Comparison of ENCODE assay signal across 9 cellular contexts in the genomic region with DNA sequence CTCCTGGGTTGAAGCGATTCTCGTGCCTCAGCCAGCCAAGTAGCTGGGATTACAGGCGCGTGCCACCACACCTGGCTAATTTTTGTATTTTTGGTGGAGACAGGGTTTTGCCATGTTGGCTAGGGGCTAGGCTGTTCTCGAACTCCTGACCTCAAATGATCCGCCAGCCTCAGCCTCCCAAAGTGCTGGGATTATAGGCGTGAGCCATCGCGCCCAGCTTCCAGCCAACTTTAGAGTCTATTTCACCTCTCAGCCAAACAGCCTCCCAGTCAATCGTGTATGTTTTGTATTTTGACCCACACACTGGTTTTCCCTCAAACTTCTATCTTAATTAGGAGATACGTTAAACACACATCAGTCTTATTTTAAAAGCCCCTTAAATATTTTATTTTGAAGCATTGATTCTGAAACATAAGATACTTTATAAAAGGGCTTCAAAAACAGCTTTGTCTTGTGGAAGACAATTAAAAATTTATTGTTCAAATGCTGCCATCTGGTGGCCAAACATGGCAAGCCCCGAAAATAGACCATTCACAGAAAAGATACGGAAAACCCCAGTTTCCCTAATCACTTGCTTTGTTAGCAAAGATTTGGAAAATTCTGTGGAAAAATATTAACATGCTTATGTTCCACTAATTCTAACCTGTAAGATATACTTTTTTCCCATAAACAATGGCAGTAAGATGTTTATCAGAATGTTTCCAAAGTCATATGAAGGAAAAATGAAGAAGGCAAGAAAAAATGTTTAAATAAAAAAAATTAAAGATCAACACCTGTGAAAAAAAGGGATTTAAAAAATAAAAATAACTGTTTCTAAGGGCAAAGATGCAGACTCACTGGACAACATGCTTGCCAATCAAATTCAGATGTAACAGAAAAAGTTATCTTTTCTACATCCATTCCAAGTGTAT. TPM values are rescaled to one million over a fixed set of nuclear protein-coding genes. Genes with fewer than 3 reads are reported as not detected.
DNase-seq lines count a peak whose midpoint lies in the region; TF ChIP-seq lines count a peak whose summit lies in the region.
"Had no signal": no experiment of that assay in that cellular context is flagged by ENCODE, and none has a peak within 500 bp of the region (broad histone marks: within the 10 kb centered on the region; RNA-seq: fewer than 3 reads in every experiment).

No MANE protein-coding gene starts in this region.

- no peak overlapping the region for H3K4me3 Mint-ChIP-seq in activated T-cell treated with anti-CD3 and anti-CD28 coated beads, Interleukin-2, amount 50 U/mL, for 24 hours
- no peak overlapping the region for H3K4me3 Mint-ChIP-seq in activated T-helper 2 cell treated with anti-CD3 and anti-CD28 coated beads, Interferon-gamma antibody, Interleukin-2, Interleukin-4, amounts not matched to agents 10 μg/mL and 5 μg/mL and 100 μg/mL, durations not matched to agents 14 hours and 24 hours and 36 hours (ENCODE audit: low read depth)
- H3K4me3 Mint-ChIP-seq: stimulated activated naive CD8-positive, alpha-beta T cell treated with anti-CD3 and anti-CD28 coated beads, Interleukin-15, Interleukin-2, amounts not matched to agents 100 ng/mL and 50 ng/mL, for 24 hours had no signal

- H3K9me3 ChIP-seq in OCI-LY7 (ENCODE audit: low read length) = no peaks in the 10 kb centered on the region
- H3K9me3 ChIP-seq in vagina = no peaks in the 10 kb centered on the region

- DNase-seq in AG08396 (ENCODE audit: low spot score) = peak; percentile 53
- peak; percentile 54 for DNase-seq in GM13976 (ENCODE audit: low spot score)
- DNase-seq in OCI-LY7 (ENCODE audit: low spot score) = peak; percentile 64
- peak; percentile 58 for DNase-seq in activated T-cell treated with anti-CD3 and anti-CD28 coated beads, Interleukin-2, amount 50 U/mL, for 24 hours
- DNase-seq in fibroblast of the aortic adventitia (ENCODE audit: low read depth) = peak; percentile 71
- DNase-seq in occipital lobe (lab: John Stamatoyannopoulos, UW) = peak; percentile 4
- no peak for DNase-seq in vagina (ENCODE audit: extremely low spot score in 2 of 2)
- no peak for DNase-seq in activated T-helper 2 cell treated with anti-CD3 and anti-CD28 coated beads, Interferon-gamma antibody, Interleukin-2, Interleukin-4, amounts not matched to agents 10 μg/mL and 5 μg/mL and 100 μg/mL, durations not matched to agents 14 hours and 24 hours and 36 hours (ENCODE audit: low spot score)

- peaks cover 43% of the 10 kb centered on the region for H3K36me3 Mint-ChIP-seq in activated T-cell treated with anti-CD3 and anti-CD28 coated beads, Interleukin-2, amount 50 U/mL, for 24 hours (ENCODE audit: low read depth)
- peaks cover 12% of the 10 kb centered on the region for H3K36me3 Mint-ChIP-seq in activated T-helper 2 cell treated with anti-CD3 and anti-CD28 coated beads, Interferon-gamma antibody, Interleukin-2, Interleukin-4, amounts not matched to agents 10 μg/mL and 5 μg/mL and 100 μg/mL, durations not matched to agents 14 hours and 24 hours and 36 hours (ENCODE audit: low read depth)

- H3K27ac Mint-ChIP-seq in activated T-cell treated with anti-CD3 and anti-CD28 coated beads, Interleukin-2, amount 50 U/mL, for 24 hours = no peak overlapping the region
- H3K27ac Mint-ChIP-seq in activated T-helper 2 cell treated with anti-CD3 and anti-CD28 coated beads, Interferon-gamma antibody, Interleukin-2, Interleukin-4, amounts not matched to agents 10 μg/mL and 5 μg/mL and 100 μg/mL, durations not matched to agents 14 hours and 24 hours and 36 hours = no peak overlapping the region
- H3K27ac Mint-ChIP-seq: stimulated activated naive CD8-positive, alpha-beta T cell treated with anti-CD3 and anti-CD28 coated beads, Interleukin-15, Interleukin-2, amounts not matched to agents 100 ng/mL and 50 ng/mL, for 24 hours had no signal

- H3K27me3 ChIP-seq in vagina = no peaks in the 10 kb centered on the region

- H3K9me3 Mint-ChIP-seq in activated T-cell treated with anti-CD3 and anti-CD28 coated beads, Interleukin-2, amount 50 U/mL, for 24 hours = no peaks in the 10 kb centered on the region
- H3K9me3 Mint-ChIP-seq in activated T-helper 2 cell treated with anti-CD3 and anti-CD28 coated beads, Interferon-gamma antibody, Interleukin-2, Interleukin-4, amounts not matched to agents 10 μg/mL and 5 μg/mL and 100 μg/mL, durations not matched to agents 14 hours and 24 hours and 36 hours = no peaks in the 10 kb centered on the region
- H3K9me3 Mint-ChIP-seq: stimulated activated naive CD8-positive, alpha-beta T cell treated with anti-CD3 and anti-CD28 coated beads, Interleukin-15, Interleukin-2, amounts not matched to agents 100 ng/mL and 50 ng/mL, for 24 hours had no signal

- intact Hi-C loops in OCI-LY7 (cut with micrococcal nuclease; ENCODE audit: unreplicated experiment) (loop anchor here (1.0 to 10.0 kb wide), 6 partner anchors 134 to 590 kb away; no protein-coding TSS in a partner anchor), vagina (cut with DNase I) (no loop called here)
- intact Hi-C loops in activated T-helper 2 cell treated with anti-CD3 and anti-CD28 coated beads, Interferon-gamma antibody, Interleukin-2, Interleukin-4, amounts not matched to agents 10 μg/mL and 5 μg/mL and 100 μg/mL, durations not matched to agents 14 hours and 24 hours and 36 hours (cut with micrococcal nuclease) = loop anchor here (1.0 to 2.0 kb wide), 3 partner anchors 380 to 589 kb away; no protein-coding TSS in a partner anchor

- H3K36me3 ChIP-seq in OCI-LY7 (ENCODE audit: insufficient read depth, low read length) (peaks cover 19% of the 10 kb centered on the region), vagina (peaks cover 0 to 7% of the 10 kb centered on the region in 2 donors)

- H3K27me3 Mint-ChIP-seq in activated T-cell treated with anti-CD3 and anti-CD28 coated beads, Interleukin-2, amount 50 U/mL, for 24 hours = no peaks in the 10 kb centered on the region
- H3K27me3 Mint-ChIP-seq in activated T-helper 2 cell treated with anti-CD3 and anti-CD28 coated beads, Interferon-gamma antibody, Interleukin-2, Interleukin-4, amounts not matched to agents 10 μg/mL and 5 μg/mL and 100 μg/mL, durations not matched to agents 14 hours and 24 hours and 36 hours (ENCODE audit: low read depth) = no peaks in the 10 kb centered on the region
- H3K27me3 Mint-ChIP-seq: stimulated activated naive CD8-positive, alpha-beta T cell treated with anti-CD3 and anti-CD28 coated beads, Interleukin-15, Interleukin-2, amounts not matched to agents 100 ng/mL and 50 ng/mL, for 24 hours had no signal

- CTCF ChIA-PET in OCI-LY7 (lab: Charles Lee; ENCODE audit: unreplicated experiment) = no interaction called here

- BruUV-seq in OCI-LY7 (replicated peaks; lab: Mats Ljungman, UMichigan) = no TSS peak

- POLR2A ChIA-PET in OCI-LY7 (lab: Charles Lee) = interaction anchor here (1.3 to 1.4 kb wide), 2 partner anchors 386 to 416 kb away, joined by 4 read pairs; partner anchors contain the start of genes SMIM27 and TOPORS

- H3K27ac ChIP-seq in OCI-LY7 (ENCODE audit: low read depth, low read length, poor library complexity, severe bottlenecking) (no peak overlapping the region), vagina (no peak overlapping the region)

- TF ChIP-seq POLR2A in vagina (IDR thresholded peaks at IDR 0.05) = no peak

- peaks cover 2% of the 10 kb centered on the region for H3K4me1 Mint-ChIP-seq in activated T-cell treated with anti-CD3 and anti-CD28 coated beads, Interleukin-2, amount 50 U/mL, for 24 hours (ENCODE audit: low read depth)
- peaks cover 2% of the 10 kb centered on the region for H3K4me1 Mint-ChIP-seq in activated T-helper 2 cell treated with anti-CD3 and anti-CD28 coated beads, Interferon-gamma antibody, Interleukin-2, Interleukin-4, amounts not matched to agents 10 μg/mL and 5 μg/mL and 100 μg/mL, durations not matched to agents 14 hours and 24 hours and 36 hours (ENCODE audit: low read depth)

- H3K4me2 ChIP-seq in OCI-LY7 (ENCODE audit: low read length) = no peak overlapping the region

- H3K79me2 ChIP-seq in OCI-LY7 (ENCODE audit: insufficient read depth, low read depth, low read length) = no peaks in the 10 kb centered on the region

- no peaks in the 10 kb centered on the region; the same call in 1 of the 2 replicates for H4K20me1 ChIP-seq in OCI-LY7 (ENCODE audit: insufficient read depth, low read length)

- H3K4me3 ChIP-seq in OCI-LY7 (ENCODE audit: low read depth, low read length, poor library complexity, severe bottlenecking) (no peak overlapping the region), fibroblast of the aortic adventitia (ENCODE audit: low read depth, low read length) (no peak overlapping the region), vagina (no peak overlapping the region)

- peak; percentile 77 for TF ChIP-seq CTCF in GM13976 (IDR thresholded peaks at IDR 0.05; ENCODE audit: borderline replicate concordance, control extremely low read depth, extremely low read depth, insufficient read depth, missing control alignments)
- TF ChIP-seq CTCF in OCI-LY7 (conservative IDR thresholded peaks at IDR 0.05; ENCODE audit: low read length) = peak; percentile 98
- peak; percentile 79 for TF ChIP-seq CTCF in fibroblast of the aortic adventitia (IDR thresholded peaks at IDR 0.05; ENCODE audit: insufficient read depth, low read length)
- peak; percentile 66 to 95 (median 78) for TF ChIP-seq CTCF in vagina (IDR thresholded peaks at IDR 0.05)

- no peak overlapping the region for H2AFZ ChIP-seq in OCI-LY7 (ENCODE audit: low read length)

- in situ Hi-C loops in GM13976 (cut with MboI; ENCODE audit: low sequenced_read_pairs, unreplicated experiment) = loop anchor here (5.0 kb wide), 1 partner anchor 386 kb away; no protein-coding TSS in a partner anchor

- no peaks in the 10 kb centered on the region for H3K4me1 ChIP-seq in OCI-LY7 (ENCODE audit: insufficient read depth, low read length, poor library complexity, severe bottlenecking)
- no peaks in the 10 kb centered on the region for H3K4me1 ChIP-seq in vagina

- H3K9me2 ChIP-seq in OCI-LY7 (ENCODE audit: insufficient read depth, low read length) = no peaks in the 10 kb centered on the region

RNA-seq across cellular contexts. Expression of gene APTX, which starts 33.1 kb away (rescaled TPM):
- 51.0 TPM in 2 replicates for total RNA-seq in OCI-LY7 (2014; rRNA removed; shearing (Covaris generic))
- total RNA-seq in OCI-LY7 (2022) (48.3 and 52.2 TPM in 2 replicates), fibroblast of the aortic adventitia (ENCODE audit: low replicate concordance) (30.5 and 34.1 TPM in 2 replicates), occipital lobe (26.5 TPM), vagina (28.5 TPM)
- total RNA-seq in activated T-helper 2 cell treated with anti-CD3 and anti-CD28 coated beads, Interferon-gamma antibody, Interleukin-2, Interleukin-4, amounts not matched to agents 10 μg/mL and 5 μg/mL and 100 μg/mL, durations not matched to agents 14 hours and 24 hours and 36 hours = 46.7 and 47.4 TPM in 2 replicates

RNA-seq across cellular contexts. Expression of gene DNAJA1, which starts 56.7 kb away (rescaled TPM):
- 110 and 136 TPM in 2 replicates for total RNA-seq in OCI-LY7 (2014; rRNA removed; shearing (Covaris generic))
- total RNA-seq in OCI-LY7 (2022) (65.3 and 109 TPM in 2 replicates), fibroblast of the aortic adventitia (ENCODE audit: low replicate concordance) (104 and 142 TPM in 2 replicates), occipital lobe (203 TPM), vagina (70.0 TPM)
- 257 and 259 TPM in 2 replicates for total RNA-seq in activated T-helper 2 cell treated with anti-CD3 and anti-CD28 coated beads, Interferon-gamma antibody, Interleukin-2, Interleukin-4, amounts not matched to agents 10 μg/mL and 5 μg/mL and 100 μg/mL, durations not matched to agents 14 hours and 24 hours and 36 hours

Comparison
In these comparisons a context has a peak if more than half of its experiments do, and no peak if none do; other contexts are left out.
1. DNase-seq: peak in AG08396 (single experiment), GM13976 (single experiment), OCI-LY7 (single experiment), activated T-cell treated with anti-CD3 and anti-CD28 coated beads, Interleukin-2, amount 50 U/mL, for 24 hours (single experiment), fibroblast of the aortic adventitia (single experiment) and occipital lobe (single experiment); none in vagina (0 of 2) and activated T-helper 2 cell treated with anti-CD3 and anti-CD28 coated beads, Interferon-gamma antibody, Interleukin-2, Interleukin-4, amounts not matched to agents 10 μg/mL and 5 μg/mL and 100 μg/mL, durations not matched to agents 14 hours and 24 hours and 36 hours (single experiment).
2. Peak in every context shown above with its lines, with median percentiles within 50 percentile points of each other: CTCF ChIP-seq.